ENCODE assay signal across 14 cellular contexts in the genomic region with DNA sequence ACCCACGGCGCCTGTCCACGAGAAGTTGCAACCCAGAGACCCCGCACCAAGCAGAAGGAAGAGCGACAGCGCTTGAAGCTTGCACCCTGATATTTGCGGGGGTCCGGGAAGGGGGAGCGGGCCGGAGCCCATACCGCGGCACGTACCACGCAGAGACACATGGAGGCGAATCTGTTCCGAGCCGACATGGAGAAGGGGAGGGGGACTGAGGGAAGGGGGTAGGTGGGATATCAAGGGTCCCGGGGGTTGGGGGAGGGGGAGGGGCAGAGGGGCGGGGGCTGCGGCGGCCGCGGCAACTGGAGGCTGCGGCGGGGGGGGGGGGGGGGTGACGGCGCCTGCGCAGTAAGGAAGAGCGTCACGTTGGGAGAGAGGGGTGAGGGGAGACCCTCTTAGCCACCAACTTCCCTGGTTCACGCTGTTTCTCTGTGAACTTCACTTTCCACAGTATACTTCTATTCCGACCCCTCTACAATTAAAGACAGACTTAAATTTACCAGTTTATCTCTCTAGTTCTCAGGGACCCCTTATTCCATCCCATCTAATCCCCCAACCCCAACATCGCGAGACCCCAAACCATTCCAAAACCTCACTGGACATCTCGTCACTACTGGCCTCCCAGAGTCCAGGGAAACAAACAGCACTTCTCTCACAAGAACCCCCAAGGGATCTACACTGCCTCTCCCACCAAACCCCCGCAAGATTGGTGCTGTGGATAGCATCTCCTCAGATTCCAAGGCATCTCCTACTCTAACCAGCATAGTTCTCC. TPM values are rescaled to one million over a fixed set of nuclear protein-coding genes. Genes with fewer than 3 reads are reported as not detected.
DNase-seq lines count a peak whose midpoint lies in the region; ATAC-seq and TF ChIP-seq lines count a peak whose summit lies in the region.
"Had no signal": no experiment of that assay in that cellular context is flagged by ENCODE, and none has a peak within 500 bp of the region (broad histone marks: within the 10 kb centered on the region; RNA-seq: fewer than 3 reads in every experiment).

No MANE protein-coding gene starts in this region.

- intact Hi-C loops in CD4-positive, alpha-beta T cell (cut with DNase I, micrococcal nuclease): no loop called here
- intact Hi-C loops in mucosa of descending colon (cut with DNase I, micrococcal nuclease): no loop called here

- CTCF ChIA-PET in CD4-positive, alpha-beta T cell (lab: Charles Lee): no interaction called here

- ATAC-seq in CD4-positive, alpha-beta T cell (ENCODE audit: poor library complexity): no peak
- no peak for ATAC-seq in mucosa of descending colon
- ATAC-seq: body of pancreas had no signal

- 27 to 30% methylated on average over 13 to 20 of the region's 36 CpGs for WGBS in endodermal cell (ENCODE audit: insufficient coverage in 1 of 2, insufficient read length in 1 of 2), 2 experiments

- H3K4me3 Mint-ChIP-seq in CD4-positive, alpha-beta T cell: no peak overlapping the region
- H3K4me3 Mint-ChIP-seq in endodermal cell: peak overlapping the region; percentile 53
- H3K4me3 Mint-ChIP-seq: activated T-helper 1 cell treated with anti-CD3 and anti-CD28 coated beads, Interleukin-12 subunit alpha, Interleukin-12 subunit beta, Interleukin-2, Interleukin-4 antibody, amounts not matched to agents 30 ng/mL and 10 ng/mL and 1 ng/mL, durations not matched to agents 14 hours and 24 hours and 36 hours; T-helper 2 cell treated with Interferon-gamma antibody and Interleukin-4, amounts not matched to agents 5 μg/mL and 100 μg/mL, for 36 hours had no signal

- POLR2A ChIA-PET in CD4-positive, alpha-beta T cell (lab: Charles Lee): no interaction called here

- peaks cover 5% of the 10 kb centered on the region for H3K27me3 Mint-ChIP-seq in CD4-positive, alpha-beta T cell
- H3K27me3 Mint-ChIP-seq in endodermal cell (ENCODE audit: insufficient read depth): peaks cover 14% of the 10 kb centered on the region

- H3K4me1 ChIP-seq in endodermal cell (ENCODE audit: control insufficient read depth, insufficient read depth, low read length) (peaks cover 4% of the 10 kb centered on the region), mucosa of descending colon (ENCODE audit: low read depth) (peaks cover 17% of the 10 kb centered on the region)

- peak overlapping the region; percentile 12 for H3K27ac Mint-ChIP-seq in CD4-positive, alpha-beta T cell
- peak overlapping the region; percentile 67 for H3K27ac Mint-ChIP-seq in endodermal cell
- H3K27ac Mint-ChIP-seq: activated T-helper 1 cell treated with anti-CD3 and anti-CD28 coated beads, Interleukin-12 subunit alpha, Interleukin-12 subunit beta, Interleukin-2, Interleukin-4 antibody, amounts not matched to agents 30 ng/mL and 10 ng/mL and 1 ng/mL, durations not matched to agents 14 hours and 24 hours and 36 hours; T-helper 2 cell treated with Interferon-gamma antibody and Interleukin-4, amounts not matched to agents 5 μg/mL and 100 μg/mL, for 36 hours had no signal

- no peaks in the 10 kb centered on the region for H3K27me3 ChIP-seq in CD4-positive, alpha-beta T cell (ENCODE audit: control insufficient read depth, insufficient read depth, low read length)
- no peaks in the 10 kb centered on the region for H3K27me3 ChIP-seq in endodermal cell (ENCODE audit: control insufficient read depth, insufficient read depth, low read length, poor library complexity, severe bottlenecking)
- H3K27me3 ChIP-seq: body of pancreas had no signal

- no peaks in the 10 kb centered on the region for H3K9me3 Mint-ChIP-seq in CD4-positive, alpha-beta T cell
- no peaks in the 10 kb centered on the region for H3K9me3 Mint-ChIP-seq in endodermal cell
- H3K9me3 Mint-ChIP-seq: activated T-helper 1 cell treated with anti-CD3 and anti-CD28 coated beads, Interleukin-12 subunit alpha, Interleukin-12 subunit beta, Interleukin-2, Interleukin-4 antibody, amounts not matched to agents 30 ng/mL and 10 ng/mL and 1 ng/mL, durations not matched to agents 14 hours and 24 hours and 36 hours; T-helper 2 cell treated with Interferon-gamma antibody and Interleukin-4, amounts not matched to agents 5 μg/mL and 100 μg/mL, for 36 hours had no signal

- peak overlapping the region; percentile 46 for H3K4me3 ChIP-seq in LNCaP clone FGC (ENCODE audit: low read depth, low read length)
- peak overlapping the region; percentile 81 for H3K4me3 ChIP-seq in endodermal cell (ENCODE audit: low read length)
- no peak overlapping the region for H3K4me3 ChIP-seq in mucosa of descending colon
- H3K4me3 ChIP-seq: body of pancreas had no signal

- no peak for DNase-seq in CD4-positive, alpha-beta T cell
- no peak for DNase-seq in LNCaP clone FGC (ENCODE audit: low read depth)
- peak; percentile 73 for DNase-seq in endodermal cell
- DNase-seq in mucosa of descending colon: peak in 2 of 3 donors; percentile 25 to 44
- no peak for DNase-seq in NK-92 (lab: John Stamatoyannopoulos, UW; ENCODE audit: unreplicated experiment)
- DNase-seq in effector CD8-positive, alpha-beta T cell (lab: John Stamatoyannopoulos, UW): no peak
- no peak for DNase-seq in NCI-H1694 treated with DMSO at 0.1 percent for 48 hours (lab: John Stamatoyannopoulos, UW)
- no peak for DNase-seq in GM19240 (ENCODE audit: insufficient read length, low spot score)
- DNase-seq: body of pancreas, erythroblast, NCI-H1092, NCI-H446 had no signal

- H3K9ac ChIP-seq in endodermal cell (ENCODE audit: extremely low read depth, low read length, poor library complexity, severe bottlenecking): no peak overlapping the region

- peaks cover 48% of the 10 kb centered on the region for H3K4me1 Mint-ChIP-seq in CD4-positive, alpha-beta T cell (ENCODE audit: low read depth)
- H3K4me1 Mint-ChIP-seq in endodermal cell: peaks cover 36% of the 10 kb centered on the region

- H3K36me3 Mint-ChIP-seq in CD4-positive, alpha-beta T cell (ENCODE audit: low read depth): no peaks in the 10 kb centered on the region
- H3K36me3 Mint-ChIP-seq in endodermal cell (ENCODE audit: low read depth): no peaks in the 10 kb centered on the region

- TF ChIP-seq CTCF in CD4-positive, alpha-beta T cell (IDR thresholded peaks at IDR 0.05): no peak
- TF ChIP-seq CTCF in LNCaP clone FGC (IDR thresholded peaks at IDR 0.05; ENCODE audit: control insufficient read depth, extremely low read depth, insufficient read depth): no peak
- TF ChIP-seq CTCF in endodermal cell (conservative IDR thresholded peaks at IDR 0.05): no peak
- TF ChIP-seq CTCF in mucosa of descending colon (IDR thresholded peaks at IDR 0.05): no peak

- no peak overlapping the region for H3K27ac ChIP-seq in CD4-positive, alpha-beta T cell (ENCODE audit: low read depth, low read length)
- H3K27ac ChIP-seq in endodermal cell (ENCODE audit: low read depth, low read length): no peak overlapping the region
- H3K27ac ChIP-seq: body of pancreas had no signal

- no peaks in the 10 kb centered on the region for H3K36me3 ChIP-seq in endodermal cell (ENCODE audit: control insufficient read depth, insufficient read depth, low read length)
- H3K36me3 ChIP-seq in mucosa of descending colon (ENCODE audit: low read depth): no peaks in the 10 kb centered on the region

- H3K9me3 ChIP-seq in CD4-positive, alpha-beta T cell (ENCODE audit: control insufficient read depth, low read length): no peaks in the 10 kb centered on the region
- H3K9me3 ChIP-seq in endodermal cell (ENCODE audit: control insufficient read depth, low read length) (no peaks in the 10 kb centered on the region), mucosa of descending colon (no peaks in the 10 kb centered on the region)
- H3K9me3 ChIP-seq: body of pancreas had no signal

RNA-seq across cellular contexts. Expression of a gene that starts 7.9 kb away (rescaled TPM):
- total RNA-seq in CD4-positive, alpha-beta T cell: 10 to 100 TPM; 10.2 to 11.0 TPM
- 10 to 100 TPM; 35.1 to 68.5 TPM for total RNA-seq in endodermal cell
- polyA plus RNA-seq in endodermal cell (2013, experiment 1 of 2): 76.0 TPM
- 59.6 TPM for polyA plus RNA-seq in endodermal cell (2013, experiment 2 of 2)
- total RNA-seq in mucosa of descending colon: 10 to 100 TPM in 1 of 3 donors, 1 to 10 TPM in 2; 4.1 to 34.5 (median 6.6) TPM

RNA-seq across cellular contexts. Expression of a gene that starts 8.0 kb away (rescaled TPM):
- total RNA-seq in CD4-positive, alpha-beta T cell: 100 to 1,000 TPM; 237 to 257 TPM
- total RNA-seq in endodermal cell: 100 to 1,000 TPM; 337 to 459 TPM
- 272 TPM for polyA plus RNA-seq in endodermal cell (2013, experiment 1 of 2)
- polyA plus RNA-seq in endodermal cell (2013, experiment 2 of 2): 222 TPM
- 1,000 to 10,000 TPM in 1 of 3 donors, 100 to 1,000 TPM in 2; 729 to 1,007 (median 804) TPM for total RNA-seq in mucosa of descending colon

RNA-seq across cellular contexts. Expression of a gene that starts 22.6 kb away (rescaled TPM):
- total RNA-seq in CD4-positive, alpha-beta T cell: 10 to 100 TPM; 40.9 to 41.3 TPM
- total RNA-seq in endodermal cell (100 to 1,000 TPM in 1 of 2 donors, 10 to 100 TPM in 1; 98.2 to 116 TPM), mucosa of descending colon (10 to 100 TPM; 33.4 to 52.0 (median 36.0) TPM)
- 77.0 TPM for polyA plus RNA-seq in endodermal cell (2013, experiment 1 of 2)
- 76.3 TPM for polyA plus RNA-seq in endodermal cell (2013, experiment 2 of 2)

RNA-seq across cellular contexts. Expression of a gene that starts 27.6 kb away (rescaled TPM):
- total RNA-seq in CD4-positive, alpha-beta T cell: 1 to 10 TPM; 4.5 to 5.1 TPM
- total RNA-seq in endodermal cell: 10 to 100 TPM; 67.3 to 71.6 TPM
- polyA plus RNA-seq in endodermal cell (2013, experiment 1 of 2): 59.3 TPM
- polyA plus RNA-seq in endodermal cell (2013, experiment 2 of 2): 53.4 TPM
- total RNA-seq in mucosa of descending colon: 10 to 100 TPM; 36.0 to 49.8 (median 36.8) TPM

RNA-seq across cellular contexts. Expression of a gene that starts 30.6 kb away (rescaled TPM):
- total RNA-seq in CD4-positive, alpha-beta T cell: 100 to 1,000 TPM; 182 to 195 TPM
- 100 to 1,000 TPM; 264 to 317 TPM for total RNA-seq in endodermal cell
- 671 TPM for polyA plus RNA-seq in endodermal cell (2013, experiment 1 of 2)
- 581 TPM for polyA plus RNA-seq in endodermal cell (2013, experiment 2 of 2)
- 100 to 1,000 TPM; 424 to 499 (median 484) TPM for total RNA-seq in mucosa of descending colon

Comparison
In these comparisons a context has a peak if more than half of its experiments do, and no peak if none do; other contexts are left out.
1. DNase-seq: peak in endodermal cell (single experiment) and mucosa of descending colon (2 of 3); none in CD4-positive, alpha-beta T cell (0 of 10), LNCaP clone FGC (single experiment), NK-92 (single experiment), effector CD8-positive, alpha-beta T cell (single experiment), NCI-H1694 treated with DMSO at 0.1 percent for 48 hours (single experiment) and GM19240 (single experiment).